ENCODE assay signal across 8 cellular contexts in genomic region chr19:32287811-32288227, GRCh38. TPM values are rescaled to one million over a fixed set of nuclear protein-coding genes. Genes with fewer than 3 reads are reported as not detected.
A peak's percentile ranks its signal among the peaks of the same experiment; 100 is the strongest.
DNase-seq lines count a peak whose midpoint lies in the region; ATAC-seq and TF ChIP-seq lines count a peak whose summit lies in the region.

No MANE protein-coding gene starts in this region.

- H3K4me1 Mint-ChIP-seq in activated CD4-positive, alpha-beta T cell treated with anti-CD3 and anti-CD28 coated beads, Interleukin-2, amount 10 ng/mL, durations not matched to agents 7 days and 5 days = no peaks in the 10 kb centered on the region
- no peaks in the 10 kb centered on the region for H3K4me1 Mint-ChIP-seq in brain

- ATAC-seq in HG02798 (IDR thresholded peaks at IDR 0.05; ENCODE audit: poor library complexity, unreplicated experiment) = no peak

- POLR2A ChIA-PET in activated CD4-positive, alpha-beta T cell treated with anti-CD3 and anti-CD28 coated beads, Interleukin-2, amount 10 ng/mL, durations not matched to agents 7 days and 5 days (lab: Charles Lee) = no interaction called here

- DNase-seq in activated CD4-positive, alpha-beta T cell treated with anti-CD3 and anti-CD28 coated beads, Interleukin-2, amount 10 ng/mL, durations not matched to agents 7 days and 5 days = peak; percentile 18
- DNase-seq in activated CD4-positive, alpha-beta T cell treated with anti-CD3 and anti-CD28 coated beads for 1 hour = no peak
- DNase-seq in NB4 (ENCODE audit: low read depth) (peak; percentile 72), inferior parietal cortex (ENCODE audit: extremely low spot score) (peak; percentile 57)
- DNase-seq in stimulated activated naive CD4-positive, alpha-beta T cell treated with Interleukin-2 at 50 U/mL for 16 hours (lab: John Stamatoyannopoulos, UW) = no peak

- H3K9me3 ChIP-seq in subcutaneous abdominal adipose tissue (ENCODE audit: control insufficient read depth in 5 of 5, low read length in 5 of 5) = no peaks in the 10 kb centered on the region

- TF ChIP-seq POLR2A in NB4 (IDR thresholded peaks at IDR 0.05; ENCODE audit: extremely low read depth, insufficient read length) = no peak

- peaks cover 6% of the 10 kb centered on the region for H3K27me3 Mint-ChIP-seq in activated CD4-positive, alpha-beta T cell treated with anti-CD3 and anti-CD28 coated beads, Interleukin-2, amount 10 ng/mL, durations not matched to agents 7 days and 5 days
- H3K27me3 Mint-ChIP-seq in brain = peaks cover 4% of the 10 kb centered on the region

- H3K27ac ChIP-seq in subcutaneous abdominal adipose tissue (ENCODE audit: low read depth, low read length) = peak overlapping the region; percentile 59

- H3K36me3 ChIP-seq in subcutaneous abdominal adipose tissue (ENCODE audit: control insufficient read depth in 5 of 5, insufficient read depth in 5 of 5, low read length in 5 of 5) = no peaks in the 10 kb centered on the region

- H3K4me3 ChIP-seq in NB4 (ENCODE audit: low read depth, low read length) = peak overlapping the region; percentile 9
- peak overlapping the region in 4 of 5 donors; percentile 5 to 44 (median 34) for H3K4me3 ChIP-seq in subcutaneous abdominal adipose tissue (ENCODE audit: low read depth in 1 of 5, low read length in 5 of 5)

- no peak overlapping the region for H3K27ac Mint-ChIP-seq in activated CD4-positive, alpha-beta T cell treated with anti-CD3 and anti-CD28 coated beads, Interleukin-2, amount 10 ng/mL, durations not matched to agents 7 days and 5 days
- H3K27ac Mint-ChIP-seq in brain = no peak overlapping the region

- H3K4me1 ChIP-seq in subcutaneous abdominal adipose tissue (ENCODE audit: control insufficient read depth in 5 of 5, insufficient read depth in 5 of 5, low read length in 5 of 5) = peaks cover 2 to 17% (median 16%) of the 10 kb centered on the region in 5 donors

- no peak overlapping the region for H3K4me3 Mint-ChIP-seq in activated CD4-positive, alpha-beta T cell treated with anti-CD3 and anti-CD28 coated beads, Interleukin-2, amount 10 ng/mL, durations not matched to agents 7 days and 5 days
- no peak overlapping the region for H3K4me3 Mint-ChIP-seq in brain

- H3K9ac ChIP-seq in subcutaneous abdominal adipose tissue (ENCODE audit: low read length in 5 of 5) = peak overlapping the region in 2 of 5 donors; percentile 18 to 33

- H3K27me3 ChIP-seq in subcutaneous abdominal adipose tissue (ENCODE audit: control insufficient read depth in 5 of 5, insufficient read depth in 4 of 5, low read length in 5 of 5) = no peaks in the 10 kb centered on the region

- no peaks in the 10 kb centered on the region for H3K9me3 Mint-ChIP-seq in activated CD4-positive, alpha-beta T cell treated with anti-CD3 and anti-CD28 coated beads, Interleukin-2, amount 10 ng/mL, durations not matched to agents 7 days and 5 days
- H3K9me3 Mint-ChIP-seq in brain = peaks cover 0 to 2% (median 0%) of the 10 kb centered on the region in 5 experiments

- TF ChIP-seq CTCF in NB4 (IDR thresholded peaks at IDR 0.05; ENCODE audit: low read depth, low read length) = peak; percentile 46
- TF ChIP-seq CTCF in brain (conservative IDR thresholded peaks at IDR 0.05) = peak; percentile 48 to 74

- H3K36me3 Mint-ChIP-seq in activated CD4-positive, alpha-beta T cell treated with anti-CD3 and anti-CD28 coated beads, Interleukin-2, amount 10 ng/mL, durations not matched to agents 7 days and 5 days (ENCODE audit: low read depth) = no peaks in the 10 kb centered on the region
- no peaks in the 10 kb centered on the region for H3K36me3 Mint-ChIP-seq in brain

- CTCF ChIA-PET in activated CD4-positive, alpha-beta T cell treated with anti-CD3 and anti-CD28 coated beads, Interleukin-2, amount 10 ng/mL, durations not matched to agents 7 days and 5 days (lab: Charles Lee) = no interaction called here

RNA-seq across cellular contexts. Expression of gene ZNF507, which starts 57.6 kb away (rescaled TPM):
- 10 to 100 TPM; 30.4 to 33.3 TPM for total RNA-seq in activated CD4-positive, alpha-beta T cell treated with anti-CD3 and anti-CD28 coated beads, Interleukin-2, amount 10 ng/mL, durations not matched to agents 7 days and 5 days
- 16.7 TPM for polyA plus RNA-seq in brain (ENCODE audit: insufficient read depth, low read depth, low replicate concordance)

Comparison
In these comparisons a context has a peak if more than half of its experiments do, and no peak if none do; other contexts are left out.
1. DNase-seq: peak in activated CD4-positive, alpha-beta T cell treated with anti-CD3 and anti-CD28 coated beads, Interleukin-2, amount 10 ng/mL, durations not matched to agents 7 days and 5 days (single experiment), NB4 (single experiment) and inferior parietal cortex (single experiment); none in activated CD4-positive, alpha-beta T cell treated with anti-CD3 and anti-CD28 coated beads for 1 hour (single experiment) and stimulated activated naive CD4-positive, alpha-beta T cell treated with Interleukin-2 at 50 U/mL for 16 hours (single experiment).